1 cellular context compared by ENCODE assay signal in genomic region chr12:110467847-110468211, GRCh38.
TF ChIP-seq lines count a peak whose summit lies in the region.

No MANE protein-coding gene starts in this region.

TF ChIP-seq in endothelial cell of umbilical vein, 7 proteins besides CTCF, POLR2A, EP300 and RAD21:
- TF ChIP-seq MYC (IDR thresholded peaks at IDR 0.05; ENCODE audit: low read depth, low read length) (no peak), GATA2 (IDR thresholded peaks at IDR 0.05; ENCODE audit: insufficient read depth, insufficient read length, low read depth, low read length) (no peak), FOS (IDR thresholded peaks at IDR 0.05; ENCODE audit: borderline replicate concordance, insufficient read depth, low read length) (no peak), EZH2 (IDR thresholded peaks at IDR 0.05; ENCODE audit: borderline replicate concordance, low read depth, low read length, severe bottlenecking) (no peak), MAX (IDR thresholded peaks at IDR 0.05; ENCODE audit: insufficient read depth, insufficient read length) (no peak), JUN (IDR thresholded peaks at IDR 0.05; ENCODE audit: borderline replicate concordance, insufficient read depth, insufficient read length, low read depth) (no peak), POLR2AphosphoS5 (IDR thresholded peaks at IDR 0.05; ENCODE audit: insufficient read depth, low read depth, low read length) (no peak)
